In genomic region chr9:33159760-33160127, GRCh38 we compare ENCODE assay signal across 9 cellular contexts. TPM values are rescaled to one million over a fixed set of nuclear protein-coding genes. Genes with fewer than 3 reads are reported as not detected.
DNase-seq lines count a peak whose midpoint lies in the region; ATAC-seq and TF ChIP-seq lines count a peak whose summit lies in the region.
"Had no signal": no experiment of that assay in that cellular context is flagged by ENCODE, and none has a peak within 500 bp of the region (broad histone marks: within the 10 kb centered on the region; RNA-seq: fewer than 3 reads in every experiment).

No MANE protein-coding gene starts in this region.

- H3K27me3 ChIP-seq in foreskin keratinocyte (no peaks in the 10 kb centered on the region), psoas muscle (ENCODE audit: insufficient read depth in 3 of 3, low read length in 2 of 3) (no peaks in the 10 kb centered on the region)

- peak overlapping the region; percentile 26 for H3K4me3 ChIP-seq in psoas muscle
- H3K4me3 ChIP-seq: HAP-1 had no signal

- no peak for TF ChIP-seq CTCF in C4-2B (conservative IDR thresholded peaks at IDR 0.05)
- TF ChIP-seq CTCF in foreskin keratinocyte (conservative IDR thresholded peaks at IDR 0.05): no peak
- no peak for TF ChIP-seq CTCF in psoas muscle (IDR thresholded peaks at IDR 0.05)

- intact Hi-C loops in psoas muscle (cut with DNase I): loop anchor here (5.0 kb wide), 2 partner anchors 32 to 57 kb away; no protein-coding TSS in a partner anchor

- 41 to 54% (median 48%) methylated on average over 2 of the region's 2 CpGs for WGBS in psoas muscle, 3 donors

- peak overlapping the region; percentile 78 for H3K4me3 Mint-ChIP-seq in activated T-cell treated with anti-CD3 and anti-CD28 coated beads, Interleukin-2, amount 50 U/mL, for 4 hours

- no peaks in the 10 kb centered on the region for H3K27me3 Mint-ChIP-seq in activated T-cell treated with anti-CD3 and anti-CD28 coated beads, Interleukin-2, amount 50 U/mL, for 4 hours (ENCODE audit: low read depth)

- no peaks in the 10 kb centered on the region for H3K36me3 ChIP-seq in psoas muscle (ENCODE audit: insufficient read depth in 1 of 2, low read depth in 1 of 2)
- H3K36me3 ChIP-seq: HAP-1 had no signal

- no peaks in the 10 kb centered on the region for H3K9me3 ChIP-seq in psoas muscle
- H3K9me3 ChIP-seq: HAP-1 had no signal

- H3K4me1 Mint-ChIP-seq in activated T-cell treated with anti-CD3 and anti-CD28 coated beads, Interleukin-2, amount 50 U/mL, for 4 hours (ENCODE audit: low read depth): peaks cover 92% of the 10 kb centered on the region

- H3K4me1 ChIP-seq in foreskin keratinocyte: peaks cover 70% of the 10 kb centered on the region
- peaks cover 98% of the 10 kb centered on the region for H3K4me1 ChIP-seq in psoas muscle

- H3K27ac ChIP-seq in C4-2B (peak overlapping the region; percentile 89), foreskin keratinocyte (peak overlapping the region; percentile 100), psoas muscle (peak overlapping the region; percentile 95)

- ATAC-seq in GM21619 (IDR thresholded peaks at IDR 0.05; ENCODE audit: unreplicated experiment) (peak; percentile 27), foreskin keratinocyte (peak; percentile 55), psoas muscle (no peak), HG02678 (IDR thresholded peaks at IDR 0.05; ENCODE audit: unreplicated experiment) (no peak)
- peak; percentile 85 to 87 for ATAC-seq in activated T-cell treated with anti-CD3 and anti-CD28 coated beads, Interleukin-2, amount 50 U/mL, for 4 hours

- no peaks in the 10 kb centered on the region for H3K9me3 Mint-ChIP-seq in activated T-cell treated with anti-CD3 and anti-CD28 coated beads, Interleukin-2, amount 50 U/mL, for 4 hours

- no peaks in the 10 kb centered on the region for H3K36me3 Mint-ChIP-seq in activated T-cell treated with anti-CD3 and anti-CD28 coated beads, Interleukin-2, amount 50 U/mL, for 4 hours (ENCODE audit: insufficient read depth)

- DNase-seq in NOMO-1 (lab: John Stamatoyannopoulos, UW; ENCODE audit: unreplicated experiment in 2 of 2): peak; percentile 71 to 74
- peak; percentile 38 for DNase-seq in activated T-cell treated with anti-CD3 and anti-CD28 coated beads, Interleukin-2, amount 50 U/mL, for 4 hours
- peak; percentile 71 to 85 for DNase-seq in foreskin keratinocyte
- peak; percentile 55 to 72 for DNase-seq in psoas muscle
- no peak for DNase-seq in NCI-H510A (lab: John Stamatoyannopoulos, UW)

RNA-seq across cellular contexts. Expression of gene B4GALT1, which starts 7.4 kb away (rescaled TPM):
- total RNA-seq in activated T-cell treated with anti-CD3 and anti-CD28 coated beads, Interleukin-2, amount 50 U/mL, for 4 hours: 10 to 100 TPM; 30.2 to 43.4 (median 32.0) TPM
- total RNA-seq in foreskin keratinocyte (61.8 and 83.6 TPM in 2 replicates), psoas muscle (10 to 100 TPM; 22.3 to 28.1 (median 24.4) TPM)
- polyA plus RNA-seq in foreskin keratinocyte (55.4 and 62.0 TPM in 2 replicates), psoas muscle (10 to 100 TPM; 13.0 to 21.9 (median 17.8) TPM)

Comparison
In these comparisons a context has a peak if more than half of its experiments do, and no peak if none do; other contexts are left out.
1. ATAC-seq: peak in GM21619 (single experiment), activated T-cell treated with anti-CD3 and anti-CD28 coated beads, Interleukin-2, amount 50 U/mL, for 4 hours (2 of 2) and foreskin keratinocyte (single experiment); none in psoas muscle (0 of 4) and HG02678 (single experiment).
2. Peak in every context shown above with its lines, with median percentiles within 50 percentile points of each other: H3K27ac ChIP-seq.